ENCODE assay signal across 8 cellular contexts in genomic region chr11:13277719-13278619, GRCh38. TPM values are rescaled to one million over a fixed set of nuclear protein-coding genes. Genes with fewer than 3 reads are reported as not detected.
DNase-seq lines count a peak whose midpoint lies in the region; ATAC-seq and TF ChIP-seq lines count a peak whose summit lies in the region.

BMAL1 (plus strand) TSS chr11:13277790; CDS start chr11:13354309, 76,519 bp downstream.

- H3K27ac Mint-ChIP-seq in activated CD4-positive, alpha-beta memory T cell treated with anti-CD3 and anti-CD28 coated beads for 36 hours, result peak within 1 kb of the TSS; percentile 78
- peak within 1 kb of the TSS; percentile 94 for H3K27ac Mint-ChIP-seq in stimulated activated effector memory CD8-positive, alpha-beta T cell treated with anti-CD3 and anti-CD28 coated beads, Interleukin-12 subunit alpha, Interleukin-12 subunit beta, amount 100 ng/mL, for 72 hours

- ATAC-seq in GM21528 (IDR thresholded peaks at IDR 0.05; ENCODE audit: low FRiP score, unreplicated experiment) (peak; percentile 42), mucosa of descending colon (peak; percentile 32)
- ATAC-seq in stimulated activated effector memory CD8-positive, alpha-beta T cell treated with anti-CD3 and anti-CD28 coated beads, Interleukin-12 subunit alpha, Interleukin-12 subunit beta, amount 100 ng/mL, for 72 hours, result peak; percentile 53

- no peaks in the 10 kb centered on the region for H3K9me3 Mint-ChIP-seq in activated CD4-positive, alpha-beta memory T cell treated with anti-CD3 and anti-CD28 coated beads for 36 hours
- no peaks in the 10 kb centered on the region for H3K9me3 Mint-ChIP-seq in stimulated activated effector memory CD8-positive, alpha-beta T cell treated with anti-CD3 and anti-CD28 coated beads, Interleukin-12 subunit alpha, Interleukin-12 subunit beta, amount 100 ng/mL, for 72 hours

- peak; percentile 69 for DNase-seq in activated CD4-positive, alpha-beta memory T cell treated with anti-CD3 and anti-CD28 coated beads for 36 hours
- DNase-seq in effector CD8-positive, alpha-beta T cell (lab: John Stamatoyannopoulos, UW), result peak; percentile 51
- DNase-seq in mucosa of descending colon (peak; percentile 73 to 84 (median 82)), NCI-H2171 (lab: John Stamatoyannopoulos, UW) (no peak)
- peak; percentile 54 to 86 for DNase-seq in stimulated activated effector memory CD8-positive, alpha-beta T cell treated with anti-CD3 and anti-CD28 coated beads, Interleukin-12 subunit alpha, Interleukin-12 subunit beta, amount 100 ng/mL, for 72 hours (ENCODE audit: low spot score in 2 of 2)

- POLR2A ChIA-PET in activated CD4-positive, alpha-beta memory T cell treated with anti-CD3 and anti-CD28 coated beads for 36 hours (lab: Charles Lee), result interaction anchor here (0.6 to 2.0 kb wide), 6 partner anchors 9 to 60 kb away, joined by 4 to 13 read pairs (median 5); no protein-coding TSS in a partner anchor

- H3K4me3 ChIP-seq in mucosa of descending colon, result peak within 1 kb of the TSS; percentile 90

- peak within 1 kb of the TSS; percentile 95 for H3K4me3 Mint-ChIP-seq in activated CD4-positive, alpha-beta memory T cell treated with anti-CD3 and anti-CD28 coated beads for 36 hours
- H3K4me3 Mint-ChIP-seq in stimulated activated effector memory CD8-positive, alpha-beta T cell treated with anti-CD3 and anti-CD28 coated beads, Interleukin-12 subunit alpha, Interleukin-12 subunit beta, amount 100 ng/mL, for 72 hours, result peak within 1 kb of the TSS; percentile 97

- H3K9ac ChIP-seq in ES-I3 (ENCODE audit: low read depth, low read length), result peak within 1 kb of the TSS; percentile 81

- H3K36me3 ChIP-seq in ES-I3 (ENCODE audit: insufficient read depth, low read length) (no peaks in the 10 kb centered on the region), mucosa of descending colon (ENCODE audit: low read depth) (no peaks in the 10 kb centered on the region)

- 0 out of 2 replicates have a peak, but pooled peaks have one; percentile 19 for TF ChIP-seq EP300 in Ishikawa (IDR thresholded peaks at IDR 0.05; ENCODE audit: borderline replicate concordance)

- H3K36me3 Mint-ChIP-seq in activated CD4-positive, alpha-beta memory T cell treated with anti-CD3 and anti-CD28 coated beads for 36 hours, result peaks cover 3% of the 10 kb centered on the region
- peaks cover 35% of the 10 kb centered on the region for H3K36me3 Mint-ChIP-seq in stimulated activated effector memory CD8-positive, alpha-beta T cell treated with anti-CD3 and anti-CD28 coated beads, Interleukin-12 subunit alpha, Interleukin-12 subunit beta, amount 100 ng/mL, for 72 hours

- H3K4me1 Mint-ChIP-seq in activated CD4-positive, alpha-beta memory T cell treated with anti-CD3 and anti-CD28 coated beads for 36 hours (ENCODE audit: low read depth), result peaks cover 52% of the 10 kb centered on the region
- peaks cover 60% of the 10 kb centered on the region for H3K4me1 Mint-ChIP-seq in stimulated activated effector memory CD8-positive, alpha-beta T cell treated with anti-CD3 and anti-CD28 coated beads, Interleukin-12 subunit alpha, Interleukin-12 subunit beta, amount 100 ng/mL, for 72 hours

- no peak for TF ChIP-seq CTCF in mucosa of descending colon (IDR thresholded peaks at IDR 0.05)

- H3K27me3 Mint-ChIP-seq in activated CD4-positive, alpha-beta memory T cell treated with anti-CD3 and anti-CD28 coated beads for 36 hours, result peaks cover 7% of the 10 kb centered on the region

- H3K4me1 ChIP-seq in ES-I3 (ENCODE audit: insufficient read depth, low read length) (peaks cover 18% of the 10 kb centered on the region), mucosa of descending colon (ENCODE audit: low read depth) (peaks cover 16% of the 10 kb centered on the region)

- TF ChIP-seq RAD21 in Ishikawa (IDR thresholded peaks at IDR 0.05; ENCODE audit: low read depth), result no peak

- CTCF ChIA-PET in activated CD4-positive, alpha-beta memory T cell treated with anti-CD3 and anti-CD28 coated beads for 36 hours (lab: Charles Lee), result interaction anchor here (0.9 to 3.4 kb wide), 6 partner anchors 10 to 67 kb away, joined by 3 to 52 read pairs (median 6); no protein-coding TSS in a partner anchor

- no peaks in the 10 kb centered on the region for H3K9me3 ChIP-seq in ES-I3 (ENCODE audit: control insufficient read depth, insufficient read depth, low read length)
- no peaks in the 10 kb centered on the region for H3K9me3 ChIP-seq in mucosa of descending colon

- intact Hi-C loops in activated CD4-positive, alpha-beta memory T cell treated with anti-CD3 and anti-CD28 coated beads for 36 hours (cut with micrococcal nuclease), result loop anchor here (1.0 to 5.0 kb wide), 6 partner anchors 9 to 389 kb away; partner anchors contain the start of genes BTBD10 and FAR1
- intact Hi-C loops in mucosa of descending colon (cut with DNase I, micrococcal nuclease), result no loop called here

TF ChIP-seq in Ishikawa, 13 proteins besides CTCF, POLR2A, EP300 and RAD21:
- TF ChIP-seq EGR1 (IDR thresholded peaks at IDR 0.05) (no peak), MAX (IDR thresholded peaks at IDR 0.05) (peak; percentile 73)

RNA-seq across cellular contexts. Expression of gene BMAL1, which starts in this region (rescaled TPM):
- 10 to 100 TPM; 20.2 to 24.8 TPM for total RNA-seq in activated CD4-positive, alpha-beta memory T cell treated with anti-CD3 and anti-CD28 coated beads for 36 hours
- total RNA-seq in mucosa of descending colon, result 10 to 100 TPM; 26.6 to 40.1 (median 29.8) TPM
